In genomic region chr6:107634147-107635057, GRCh38 we compare ENCODE assay signal across 10 cellular contexts.
A peak's percentile ranks its signal among the peaks of the same experiment; 100 is the strongest.
DNase-seq lines count a peak whose midpoint lies in the region; ATAC-seq and TF ChIP-seq lines count a peak whose summit lies in the region.
"Had no signal": no experiment of that assay in that cellular context is flagged by ENCODE, and none has a peak within 500 bp of the region (broad histone marks: within the 10 kb centered on the region; RNA-seq: fewer than 3 reads in every experiment).

No MANE protein-coding gene starts in this region.

- CTCF ChIA-PET in SK-N-SH (lab: Yijun Ruan, JAX), result interaction anchor here (1.0 kb wide), 1 partner anchor 214 kb away, joined by 3 read pairs; no protein-coding TSS in a partner anchor

- no peaks in the 10 kb centered on the region for H3K9me3 Mint-ChIP-seq in stimulated activated naive CD8-positive, alpha-beta T cell treated with anti-CD3 and anti-CD28 coated beads, Interleukin-15, amount 100 ng/mL, for 72 hours

- DNase-seq in SK-N-SH (peak; percentile 39), ascending aorta (ENCODE audit: low spot score in 2 of 2) (no peak), posterior vena cava (ENCODE audit: low spot score) (no peak), SW480 (ENCODE audit: low spot score) (no peak)
- DNase-seq in stimulated activated naive CD8-positive, alpha-beta T cell treated with anti-CD3 and anti-CD28 coated beads, Interleukin-15, amount 100 ng/mL, for 72 hours, result peak in 1 of 2 donors; percentile 32
- DNase-seq: NCI-H2227 treated with DMSO at 0.1 percent for 48 hours had no signal

- 95% methylated on average over 75 of the region's 114 CpGs for WGBS in SK-N-SH (ENCODE audit: low lambda C conversion rate)

- H3K9me2 ChIP-seq in SK-N-SH, result no peaks in the 10 kb centered on the region

- H3K4me3 ChIP-seq in SK-N-SH (ENCODE audit: low read depth in 2 of 2, low read length in 1 of 2), result no peak overlapping the region
- H3K4me3 ChIP-seq in ascending aorta, result peak overlapping the region; percentile 46 to 58
- H3K4me3 ChIP-seq in iPS-15b (ENCODE audit: low read depth, low read length), result peak overlapping the region; percentile 39

- H3K4me1 ChIP-seq in SK-N-SH (ENCODE audit: control insufficient read depth in 1 of 2, insufficient read depth in 2 of 2, low read depth in 1 of 2, low read length in 1 of 2), result peaks cover 0 to 16% of the 10 kb centered on the region in 2 experiments; a peak in 2 of 4 replicates
- peaks cover under 1 to 8% of the 10 kb centered on the region in 2 donors for H3K4me1 ChIP-seq in ascending aorta
- no peaks in the 10 kb centered on the region for H3K4me1 ChIP-seq in iPS-15b (ENCODE audit: control insufficient read depth, insufficient read depth, low read length)

- no peak overlapping the region for H3K9ac ChIP-seq in SK-N-SH
- no peak overlapping the region for H3K9ac ChIP-seq in iPS-15b (ENCODE audit: low read depth, low read length)

- intact Hi-C loops in ascending aorta (cut with DNase I), result no loop called here
- intact Hi-C loops in posterior vena cava (cut with DNase I), result no loop called here

- no peak overlapping the region for H2AFZ ChIP-seq in SK-N-SH (ENCODE audit: low read depth)

- no peaks in the 10 kb centered on the region for H3K36me3 ChIP-seq in SK-N-SH (replicated peaks in 1 of 2; ENCODE audit: control insufficient read depth in 1 of 2, insufficient read depth in 2 of 2, low read length in 1 of 2)
- H3K36me3 ChIP-seq in ascending aorta, result no peaks in the 10 kb centered on the region
- H3K36me3 ChIP-seq in iPS-15b (ENCODE audit: control insufficient read depth, insufficient read depth, low read length), result no peaks in the 10 kb centered on the region

- no peaks in the 10 kb centered on the region for H3K9me3 ChIP-seq in SK-N-SH
- H3K9me3 ChIP-seq in ascending aorta, result no peaks in the 10 kb centered on the region
- no peaks in the 10 kb centered on the region for H3K9me3 ChIP-seq in iPS-15b (ENCODE audit: control insufficient read depth, insufficient read depth, low read length)

- no peaks in the 10 kb centered on the region for H4K20me1 ChIP-seq in SK-N-SH (ENCODE audit: insufficient read depth)

- ATAC-seq in SK-N-SH treated with all-trans-retinoic acid at 6 μM for 48 hours (no peak), GM18861 (IDR thresholded peaks at IDR 0.05; ENCODE audit: unreplicated experiment) (no peak)
- ATAC-seq in stimulated activated naive CD8-positive, alpha-beta T cell treated with anti-CD3 and anti-CD28 coated beads, Interleukin-15, amount 100 ng/mL, for 72 hours, result peak; percentile 71

- POLR2A ChIA-PET in SK-N-SH (lab: Yijun Ruan, JAX), result no interaction called here

- H3K4me3 Mint-ChIP-seq in stimulated activated naive CD8-positive, alpha-beta T cell treated with anti-CD3 and anti-CD28 coated beads, Interleukin-15, amount 100 ng/mL, for 72 hours, result peak overlapping the region; percentile 67 to 73

- TF ChIP-seq EP300 in SK-N-SH (IDR thresholded peaks at IDR 0.05; ENCODE audit: borderline replicate concordance in 1 of 2, low read depth in 1 of 2, low read length in 1 of 2), result no peak

- H3K27me3 ChIP-seq in SK-N-SH (ENCODE audit: insufficient read depth) (no peaks in the 10 kb centered on the region), ascending aorta (no peaks in the 10 kb centered on the region), iPS-15b (ENCODE audit: control insufficient read depth, insufficient read depth, low read length) (peaks cover 23% of the 10 kb centered on the region)

- no peaks in the 10 kb centered on the region for H3K79me2 ChIP-seq in SK-N-SH (ENCODE audit: insufficient read depth)

- H3K4me2 ChIP-seq in SK-N-SH, result no peak overlapping the region

- peaks cover 23% of the 10 kb centered on the region for H3K4me1 Mint-ChIP-seq in stimulated activated naive CD8-positive, alpha-beta T cell treated with anti-CD3 and anti-CD28 coated beads, Interleukin-15, amount 100 ng/mL, for 72 hours

- no peak overlapping the region for H3K27ac ChIP-seq in SK-N-SH (ENCODE audit: low read depth in 2 of 2, low read length in 1 of 2)
- H3K27ac ChIP-seq in ascending aorta, result no peak overlapping the region
- H3K27ac ChIP-seq: 22Rv1 had no signal

- TF ChIP-seq RAD21 in SK-N-SH (IDR thresholded peaks at IDR 0.05; ENCODE audit: low read length), result no peak

- H3F3A ChIP-seq in SK-N-SH (replicated peaks; ENCODE audit: insufficient read depth), result no peaks in the 10 kb centered on the region

- no peak for TF ChIP-seq CTCF in SK-N-SH (IDR thresholded peaks at IDR 0.05)
- no peak for TF ChIP-seq CTCF in ascending aorta (IDR thresholded peaks at IDR 0.05)

- no peak overlapping the region for H3K27ac Mint-ChIP-seq in stimulated activated naive CD8-positive, alpha-beta T cell treated with anti-CD3 and anti-CD28 coated beads, Interleukin-15, amount 100 ng/mL, for 72 hours

- peaks cover 65% of the 10 kb centered on the region for H3K27me3 Mint-ChIP-seq in stimulated activated naive CD8-positive, alpha-beta T cell treated with anti-CD3 and anti-CD28 coated beads, Interleukin-15, amount 100 ng/mL, for 72 hours

TF ChIP-seq in SK-N-SH, 30 proteins besides CTCF, POLR2A, EP300 and RAD21:
- TF ChIP-seq GATA2 (CRISPR knock-in tag; IDR thresholded peaks at IDR 0.05) (no peak), RCOR1 (IDR thresholded peaks at IDR 0.05; ENCODE audit: low read length) (no peak), CHD2 (IDR thresholded peaks at IDR 0.05; ENCODE audit: low read length, partially characterized antibody) (no peak), IRF3 (IDR thresholded peaks at IDR 0.05; ENCODE audit: low read depth, low read length) (no peak), GABPA (IDR thresholded peaks at IDR 0.05; ENCODE audit: low read depth) (no peak), EZH2phosphoT487 (IDR thresholded peaks at IDR 0.05; ENCODE audit: borderline replicate concordance, low read depth) (no peak), SMC3 (IDR thresholded peaks at IDR 0.05; ENCODE audit: low read depth, low read length) (no peak), FOSL2 (IDR thresholded peaks at IDR 0.05; ENCODE audit: borderline replicate concordance, low read depth) (no peak), POLR2AphosphoS5 (IDR thresholded peaks at IDR 0.05; ENCODE audit: low read depth, low read length) (no peak), NFIC (IDR thresholded peaks at IDR 0.05; ENCODE audit: borderline replicate concordance) (no peak), YY1 (IDR thresholded peaks at IDR 0.05; ENCODE audit: low read depth) (no peak), RXRA (IDR thresholded peaks at IDR 0.05; ENCODE audit: borderline replicate concordance, low read depth) (no peak)

TF ChIP-seq in SK-N-SH treated with all-trans-retinoic acid at 6 μM for 48 hours, 23 proteins besides CTCF, POLR2A, EP300 and RAD21:
- TF ChIP-seq RARB (CRISPR knock-in tag; IDR thresholded peaks at IDR 0.05), result no peak
- no peak for TF ChIP-seq ISL1 (CRISPR knock-in tag; IDR thresholded peaks at IDR 0.05)
- no peak for TF ChIP-seq BACH2 (CRISPR knock-in tag; IDR thresholded peaks at IDR 0.05; ENCODE audit: borderline replicate concordance)
- TF ChIP-seq SNAI2 (CRISPR knock-in tag; IDR thresholded peaks at IDR 0.05), result no peak
- TF ChIP-seq TCF4 (CRISPR knock-in tag; IDR thresholded peaks at IDR 0.05; ENCODE audit: borderline replicate concordance), result no peak
- no peak for TF ChIP-seq TOX (CRISPR knock-in tag; IDR thresholded peaks at IDR 0.05; ENCODE audit: borderline replicate concordance)
- no peak for TF ChIP-seq ZNF8 (CRISPR knock-in tag; IDR thresholded peaks at IDR 0.05)
- no peak for TF ChIP-seq CSDC2 (CRISPR knock-in tag; IDR thresholded peaks at IDR 0.05)
- no peak for TF ChIP-seq ESRRG (CRISPR knock-in tag; IDR thresholded peaks at IDR 0.05)
TF ChIP-seq in SK-N-SH treated with all-trans-retinoic acid at 6 μM for 48 hours: peak in this region for 0.

Comparison
In these comparisons a context has a peak if more than half of its experiments do, and no peak if none do; other contexts are left out.
1. H3K4me3 ChIP-seq: peak in ascending aorta (2 of 2) and iPS-15b (single experiment); none in SK-N-SH (0 of 2).